7 cellular contexts compared by ENCODE assay signal in genomic region chr22:50628543-50629134, GRCh38. TPM values are rescaled to one million over a fixed set of nuclear protein-coding genes. Genes with fewer than 3 reads are reported as not detected.
DNase-seq lines count a peak whose midpoint lies in the region; TF ChIP-seq lines count a peak whose summit lies in the region.

No MANE protein-coding gene starts in this region.

- H3K9me3 ChIP-seq in iPS-15b (ENCODE audit: control insufficient read depth, insufficient read depth, low read length) (no peaks in the 10 kb centered on the region), subcutaneous abdominal adipose tissue (ENCODE audit: control insufficient read depth in 5 of 5, low read length in 5 of 5) (no peaks in the 10 kb centered on the region)

- H3K4me1 Mint-ChIP-seq in activated CD4-positive, alpha-beta memory T cell treated with anti-CD3 and anti-CD28 coated beads, Interleukin-2, amount 10 ng/mL, durations not matched to agents 7 days and 5 days: peaks cover 15% of the 10 kb centered on the region

- H3K27ac Mint-ChIP-seq in activated CD4-positive, alpha-beta memory T cell treated with anti-CD3 and anti-CD28 coated beads, Interleukin-2, amount 10 ng/mL, durations not matched to agents 7 days and 5 days: peak overlapping the region; percentile 58

- H3K27me3 ChIP-seq in iPS-15b (ENCODE audit: control insufficient read depth, insufficient read depth, low read length) (peaks cover 7% of the 10 kb centered on the region), subcutaneous abdominal adipose tissue (ENCODE audit: control insufficient read depth in 5 of 5, insufficient read depth in 4 of 5, low read length in 5 of 5) (no peaks in the 10 kb centered on the region)

- no peak for DNase-seq in HEK293T (ENCODE audit: extremely low spot score)
- DNase-seq in activated CD4-positive, alpha-beta memory T cell treated with anti-CD3 and anti-CD28 coated beads, Interleukin-2, amount 10 ng/mL, durations not matched to agents 7 days and 5 days: peak; percentile 44
- DNase-seq in DMS53 (lab: John Stamatoyannopoulos, UW): no peak
- DNase-seq in NCI-H1092 treated with DMSO at 0.1 percent for 48 hours (lab: John Stamatoyannopoulos, UW): no peak
- DNase-seq in SHP77 (lab: John Stamatoyannopoulos, UW): no peak

- H3K4me1 ChIP-seq in iPS-15b (ENCODE audit: control insufficient read depth, insufficient read depth, low read length) (peaks cover 6% of the 10 kb centered on the region), subcutaneous abdominal adipose tissue (ENCODE audit: control insufficient read depth in 5 of 5, insufficient read depth in 5 of 5, low read length in 5 of 5) (peaks cover 4 to 38% (median 25%) of the 10 kb centered on the region in 5 donors)

- H3K27me3 Mint-ChIP-seq in activated CD4-positive, alpha-beta memory T cell treated with anti-CD3 and anti-CD28 coated beads, Interleukin-2, amount 10 ng/mL, durations not matched to agents 7 days and 5 days: peaks cover 7% of the 10 kb centered on the region

- H3K9ac ChIP-seq in iPS-15b (ENCODE audit: low read depth, low read length): no peak overlapping the region
- H3K9ac ChIP-seq in subcutaneous abdominal adipose tissue (ENCODE audit: low read length in 5 of 5): peak overlapping the region; percentile 33 to 96 (median 83)

- peaks cover 18% of the 10 kb centered on the region for H3K36me3 Mint-ChIP-seq in activated CD4-positive, alpha-beta memory T cell treated with anti-CD3 and anti-CD28 coated beads, Interleukin-2, amount 10 ng/mL, durations not matched to agents 7 days and 5 days (ENCODE audit: low read depth)

- no peaks in the 10 kb centered on the region for H3K36me3 ChIP-seq in iPS-15b (ENCODE audit: control insufficient read depth, insufficient read depth, low read length)
- peaks cover 0 to 21% (median 6%) of the 10 kb centered on the region in 5 donors for H3K36me3 ChIP-seq in subcutaneous abdominal adipose tissue (ENCODE audit: control insufficient read depth in 5 of 5, insufficient read depth in 5 of 5, low read length in 5 of 5)

- no peaks in the 10 kb centered on the region for H3K9me3 Mint-ChIP-seq in activated CD4-positive, alpha-beta memory T cell treated with anti-CD3 and anti-CD28 coated beads, Interleukin-2, amount 10 ng/mL, durations not matched to agents 7 days and 5 days

- H3K4me3 Mint-ChIP-seq in activated CD4-positive, alpha-beta memory T cell treated with anti-CD3 and anti-CD28 coated beads, Interleukin-2, amount 10 ng/mL, durations not matched to agents 7 days and 5 days: peak overlapping the region; percentile 85

- H3K4me3 ChIP-seq in iPS-15b (ENCODE audit: low read depth, low read length) (peak overlapping the region; percentile 58), subcutaneous abdominal adipose tissue (ENCODE audit: low read depth in 1 of 5, low read length in 5 of 5) (peak overlapping the region; percentile 69 to 96 (median 93))

- POLR2A ChIA-PET in HEK293T (lab: Yijun Ruan, JAX): interaction anchor here (1.1 to 1.3 kb wide), 3 partner anchors 8 to 103 kb away, joined by 4 to 8 read pairs (median 5); partner anchors contain the start of gene SCO2
- POLR2A ChIA-PET in activated CD4-positive, alpha-beta memory T cell treated with anti-CD3 and anti-CD28 coated beads, Interleukin-2, amount 10 ng/mL, durations not matched to agents 7 days and 5 days (lab: Charles Lee): interaction anchor here (0.9 to 3.1 kb wide), 7 partner anchors 8 to 158 kb away, joined by 3 to 13 read pairs (median 7); partner anchors contain the start of genes SCO2 and TYMP

- H3K27ac ChIP-seq in subcutaneous abdominal adipose tissue (ENCODE audit: low read depth, low read length): peak overlapping the region; percentile 63

- CTCF ChIA-PET in HEK293T (lab: Yijun Ruan, JAX): no interaction called here
- CTCF ChIA-PET in activated CD4-positive, alpha-beta memory T cell treated with anti-CD3 and anti-CD28 coated beads, Interleukin-2, amount 10 ng/mL, durations not matched to agents 7 days and 5 days (lab: Charles Lee): interaction anchor here (0.5 to 2.7 kb wide), 4 partner anchors 8 to 298 kb away, joined by 4 to 10 read pairs (median 6); partner anchors contain the start of genes SCO2 and SYCE3

TF ChIP-seq in HEK293T, 16 proteins besides CTCF, POLR2A, EP300 and RAD21:
- TF ChIP-seq SP1 (IDR thresholded peaks at IDR 0.05): no peak
- no peak for TF ChIP-seq CTBP1 (IDR thresholded peaks at IDR 0.05; ENCODE audit: borderline replicate concordance)
- no peak for TF ChIP-seq FOXK2 (IDR thresholded peaks at IDR 0.05)
- no peak for TF ChIP-seq SUZ12 (IDR thresholded peaks at IDR 0.05)
- TF ChIP-seq FOXA1 (IDR thresholded peaks at IDR 0.05): no peak
- no peak for TF ChIP-seq PKNOX1 (IDR thresholded peaks at IDR 0.05)
- TF ChIP-seq ZNF384 (IDR thresholded peaks at IDR 0.05): no peak
- no peak for TF ChIP-seq FOXM1 (IDR thresholded peaks at IDR 0.05; ENCODE audit: borderline replicate concordance)
- TF ChIP-seq NFRKB (IDR thresholded peaks at IDR 0.05): no peak
- TF ChIP-seq TARDBP (IDR thresholded peaks at IDR 0.05): peak; percentile 25; the same call in 1 of the 2 replicates
- no peak for TF ChIP-seq BHLHE40 (IDR thresholded peaks at IDR 0.05; ENCODE audit: borderline replicate concordance)
- peak; percentile 65 for TF ChIP-seq L3MBTL2 (conservative IDR thresholded peaks at IDR 0.05)

RNA-seq across cellular contexts. Expression of gene ARSA, which starts 0.7 kb away (rescaled TPM):
- 10 to 100 TPM; 63.1 to 65.0 TPM for total RNA-seq in activated CD4-positive, alpha-beta memory T cell treated with anti-CD3 and anti-CD28 coated beads, Interleukin-2, amount 10 ng/mL, durations not matched to agents 7 days and 5 days

RNA-seq across cellular contexts. Expression of gene MAPK8IP2, which starts 28.0 kb away (rescaled TPM):
- total RNA-seq in activated CD4-positive, alpha-beta memory T cell treated with anti-CD3 and anti-CD28 coated beads, Interleukin-2, amount 10 ng/mL, durations not matched to agents 7 days and 5 days: under 1 TPM; 0.15 to 0.18 TPM

RNA-seq across cellular contexts. Expression of gene SHANK3, which starts 44.0 kb away (rescaled TPM):
- total RNA-seq in activated CD4-positive, alpha-beta memory T cell treated with anti-CD3 and anti-CD28 coated beads, Interleukin-2, amount 10 ng/mL, durations not matched to agents 7 days and 5 days: under 1 TPM in 1 of 2 experiments, not detected in 1; 0.08 TPM

RNA-seq across cellular contexts. Expression of gene CHKB, which starts 46.0 kb away (rescaled TPM):
- 100 to 1,000 TPM; 101 to 111 TPM for total RNA-seq in activated CD4-positive, alpha-beta memory T cell treated with anti-CD3 and anti-CD28 coated beads, Interleukin-2, amount 10 ng/mL, durations not matched to agents 7 days and 5 days

RNA-seq across cellular contexts. Expression of gene CPT1B, which starts 50.4 kb away (rescaled TPM):
- total RNA-seq in activated CD4-positive, alpha-beta memory T cell treated with anti-CD3 and anti-CD28 coated beads, Interleukin-2, amount 10 ng/mL, durations not matched to agents 7 days and 5 days: 10 to 100 TPM; 60.8 to 60.9 TPM
